12 cellular contexts compared by ENCODE assay signal in genomic region chr17:50394711-50395110, GRCh38. TPM values are rescaled to one million over a fixed set of nuclear protein-coding genes. Genes with fewer than 3 reads are reported as not detected.
DNase-seq lines count a peak whose midpoint lies in the region; ATAC-seq and TF ChIP-seq lines count a peak whose summit lies in the region.
"Had no signal": no experiment of that assay in that cellular context is flagged by ENCODE, and none has a peak within 500 bp of the region (broad histone marks: within the 10 kb centered on the region; RNA-seq: fewer than 3 reads in every experiment).

No MANE protein-coding gene starts in this region.

- H3K36me3 ChIP-seq in Panc1 (ENCODE audit: control insufficient read depth, insufficient read depth, low read length) = peaks cover 54% of the 10 kb centered on the region

- BruUV-seq in Panc1 (replicated peaks; lab: Mats Ljungman, UMichigan) = no TSS peak

- H3K27ac Mint-ChIP-seq in activated T-cell treated with anti-CD3 and anti-CD28 coated beads, Interleukin-2, amount 50 U/mL, for 24 hours = peak overlapping the region; percentile 93
- no peak overlapping the region for H3K27ac Mint-ChIP-seq in osteocyte (ENCODE audit: unreplicated experiment)

- no peaks in the 10 kb centered on the region for H3K27me3 Mint-ChIP-seq in activated T-cell treated with anti-CD3 and anti-CD28 coated beads, Interleukin-2, amount 50 U/mL, for 24 hours
- H3K27me3 Mint-ChIP-seq in osteocyte (ENCODE audit: unreplicated experiment) = no peaks in the 10 kb centered on the region

- CTCF ChIA-PET in Panc1 (lab: Charles Lee) = no interaction called here

- H3K9me3 Mint-ChIP-seq in activated T-cell treated with anti-CD3 and anti-CD28 coated beads, Interleukin-2, amount 50 U/mL, for 24 hours = no peaks in the 10 kb centered on the region
- H3K9me3 Mint-ChIP-seq in osteocyte (ENCODE audit: unreplicated experiment) = no peaks in the 10 kb centered on the region

- ATAC-seq in Panc1 = no peak
- no peak for ATAC-seq in GM21447 (IDR thresholded peaks at IDR 0.05; ENCODE audit: unreplicated experiment)
- ATAC-seq: stimulated activated naive CD8-positive, alpha-beta T cell treated with anti-CD3 and anti-CD28 coated beads, Interleukin-15, Interleukin-2, amounts not matched to agents 100 U/mL and 50 U/mL, for 24 hours had no signal

- no peaks in the 10 kb centered on the region for H3K9me3 ChIP-seq in Panc1 (ENCODE audit: control insufficient read depth, insufficient read depth, low read depth, low read length)

- H3K4me3 ChIP-seq in Panc1 (ENCODE audit: low read depth in 2 of 2, low read length in 2 of 2) (no peak overlapping the region), coronary artery (peak overlapping the region; percentile 5)

- H3K27ac ChIP-seq in Panc1 (ENCODE audit: low read length) (peak overlapping the region; percentile 11; the same call in 1 of the 2 replicates), coronary artery (no peak overlapping the region)

- intact Hi-C loops in Panc1 (cut with micrococcal nuclease; ENCODE audit: unreplicated experiment) = no loop called here

- no peaks in the 10 kb centered on the region for H3K27me3 ChIP-seq in Panc1 (ENCODE audit: control insufficient read depth, insufficient read depth, low read length)

- H3K4me1 ChIP-seq in Panc1 (ENCODE audit: control insufficient read depth, insufficient read depth, low read length) = peaks cover 14% of the 10 kb centered on the region; the same call in 1 of the 2 replicates

- H3K4me1 Mint-ChIP-seq in activated T-cell treated with anti-CD3 and anti-CD28 coated beads, Interleukin-2, amount 50 U/mL, for 24 hours (ENCODE audit: low read depth) = peaks cover 36% of the 10 kb centered on the region
- H3K4me1 Mint-ChIP-seq in osteocyte (ENCODE audit: unreplicated experiment) = peaks cover 25% of the 10 kb centered on the region

- DNase-seq in activated T-cell treated with anti-CD3 and anti-CD28 coated beads, Interleukin-2, amount 50 U/mL, for 24 hours = no peak
- no peak for DNase-seq in activated T-cell treated with anti-CD3 and anti-CD28 coated beads for 4 hours
- DNase-seq in Panc1 (ENCODE audit: low read depth, low spot score) = no peak
- no peak for DNase-seq in coronary artery (ENCODE audit: low spot score)
- no peak for DNase-seq in osteocyte (ENCODE audit: extremely low spot score, unreplicated experiment)
- no peak for DNase-seq in DMS79 (lab: John Stamatoyannopoulos, UW)
- DNase-seq in inferior parietal cortex (ENCODE audit: extremely low spot score) = no peak
- DNase-seq: activated CD4-positive, CD25-positive, alpha-beta regulatory T cell treated with anti-CD3 and anti-CD28 coated beads, Interleukin-2, amount 50 U/mL, for 72 hours; mesendoderm; NCI-H2081; stimulated activated naive CD8-positive, alpha-beta T cell treated with anti-CD3 and anti-CD28 coated beads, Interleukin-15, Interleukin-2, amounts not matched to agents 100 U/mL and 50 U/mL, for 24 hours had no signal

- POLR2A ChIA-PET in Panc1 (lab: Charles Lee) = no interaction called here

- peaks cover 71% of the 10 kb centered on the region for H3K36me3 Mint-ChIP-seq in activated T-cell treated with anti-CD3 and anti-CD28 coated beads, Interleukin-2, amount 50 U/mL, for 24 hours (ENCODE audit: low read depth)
- H3K36me3 Mint-ChIP-seq in osteocyte (ENCODE audit: unreplicated experiment) = peaks cover 31% of the 10 kb centered on the region

- TF ChIP-seq CTCF in Panc1 (IDR thresholded peaks at IDR 0.05) (no peak), coronary artery (IDR thresholded peaks at IDR 0.05) (no peak), osteocyte (IDR thresholded peaks at IDR 0.05) (no peak)

- in situ Hi-C loops in Panc1 (cut with HindIII; ENCODE audit: low pct_unique_long_range_greater_than_20kb, low sequenced_read_pairs) = no loop called here

- peak overlapping the region; percentile 95 for H3K4me3 Mint-ChIP-seq in activated T-cell treated with anti-CD3 and anti-CD28 coated beads, Interleukin-2, amount 50 U/mL, for 24 hours
- H3K4me3 Mint-ChIP-seq in osteocyte (ENCODE audit: unreplicated experiment) = peak overlapping the region; percentile 93

RNA-seq across cellular contexts. Expression of gene LRRC59, which starts 2.6 kb away (rescaled TPM):
- total RNA-seq in Panc1 (2021; ENCODE audit: unreplicated experiment) (167 TPM), osteocyte (87.0 and 87.2 TPM in 2 replicates)
- 160 TPM for polyA plus RNA-seq in Panc1 (2012; ENCODE audit: insufficient read length)

RNA-seq across cellular contexts. Expression of gene EME1, which starts 21.7 kb away (rescaled TPM):
- 15.3 TPM for total RNA-seq in Panc1 (2021; ENCODE audit: unreplicated experiment)
- polyA plus RNA-seq in Panc1 (2012; ENCODE audit: insufficient read length) = 7.8 TPM
- total RNA-seq in osteocyte = 2.8 and 3.6 TPM in 2 replicates

RNA-seq across cellular contexts. Expression of gene MRPL27, which starts 21.7 kb away (rescaled TPM):
- total RNA-seq in Panc1 (2021; ENCODE audit: unreplicated experiment) (136 TPM), osteocyte (54.5 and 59.0 TPM in 2 replicates)
- polyA plus RNA-seq in Panc1 (2012; ENCODE audit: insufficient read length) = 132 TPM

RNA-seq across cellular contexts. Expression of gene ACSF2, which starts 31.3 kb away (rescaled TPM):
- total RNA-seq in Panc1 (2021; ENCODE audit: unreplicated experiment) = 17.2 TPM
- 35.8 TPM for polyA plus RNA-seq in Panc1 (2012; ENCODE audit: insufficient read length)
- total RNA-seq in osteocyte = 25.4 and 28.1 TPM in 2 replicates

RNA-seq across cellular contexts. Expression of gene XYLT2, which starts 48.8 kb away (rescaled TPM):
- total RNA-seq in Panc1 (2021; ENCODE audit: unreplicated experiment) (28.5 TPM), osteocyte (31.6 and 32.0 TPM in 2 replicates)
- polyA plus RNA-seq in Panc1 (2012; ENCODE audit: insufficient read length) = 42.0 TPM
